ENCODE assay signal across 21 cellular contexts in the genomic region with DNA sequence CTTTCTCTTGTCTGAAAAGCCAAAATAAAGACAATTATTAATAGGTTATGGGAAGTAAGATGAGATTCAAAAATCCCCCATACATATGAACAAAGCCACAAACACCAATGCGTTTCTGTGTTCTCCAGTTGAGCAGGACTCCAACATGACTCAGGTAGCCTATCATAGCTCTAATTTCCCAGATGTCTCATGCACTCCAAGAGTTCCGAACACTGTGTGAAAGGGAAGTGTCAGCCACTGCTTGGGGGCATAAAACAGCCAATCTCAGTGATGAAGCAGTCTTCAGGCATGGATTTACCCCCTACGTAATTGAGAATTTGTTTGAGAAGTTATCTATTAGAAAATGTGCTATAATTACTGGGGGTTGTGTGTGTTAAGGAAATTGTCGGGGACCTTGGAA.
A peak's percentile ranks its signal among the peaks of the same experiment; 100 is the strongest.
DNase-seq lines count a peak whose midpoint lies in the region; ATAC-seq and TF ChIP-seq lines count a peak whose summit lies in the region.
"Had no signal": no experiment of that assay in that cellular context is flagged by ENCODE, and none has a peak within 500 bp of the region (broad histone marks: within the 10 kb centered on the region; RNA-seq: fewer than 3 reads in every experiment).

No MANE protein-coding gene starts in this region.

- H3K4me3 Mint-ChIP-seq in chondrocyte (ENCODE audit: unreplicated experiment) (no peak overlapping the region), type B pancreatic cell (no peak overlapping the region)
- H3K4me3 Mint-ChIP-seq: activated T-helper 17 cell treated with anti-CD3 and anti-CD28 coated beads, Interleukin-2, amount 50 U/mL, for 72 hours; CD4-positive, alpha-beta memory T cell had no signal

- TF ChIP-seq POLR2A in GM18505 (IDR thresholded peaks at IDR 0.05; ENCODE audit: borderline replicate concordance, extremely low read depth, insufficient read depth, insufficient read length): no peak
- TF ChIP-seq POLR2A in right lobe of liver (IDR thresholded peaks at IDR 0.05): no peak

- H3K36me3 Mint-ChIP-seq in chondrocyte (ENCODE audit: low read depth) (peaks cover 1% of the 10 kb centered on the region), type B pancreatic cell (peaks cover 3% of the 10 kb centered on the region)
- H3K36me3 Mint-ChIP-seq: CD4-positive, alpha-beta memory T cell had no signal

- no peak overlapping the region for H3K27ac ChIP-seq in right lobe of liver
- H3K27ac ChIP-seq: KMS-11 had no signal

- no peak overlapping the region for H3K4me3 ChIP-seq in right lobe of liver
- H3K4me3 ChIP-seq: tibial artery had no signal

- H3K4me1 Mint-ChIP-seq in chondrocyte (ENCODE audit: low read depth) (peaks cover 70% of the 10 kb centered on the region), type B pancreatic cell (ENCODE audit: unreplicated experiment) (peaks cover 17% of the 10 kb centered on the region)
- H3K4me1 Mint-ChIP-seq: activated T-helper 17 cell treated with anti-CD3 and anti-CD28 coated beads, Interleukin-2, amount 50 U/mL, for 72 hours; CD4-positive, alpha-beta memory T cell had no signal

- H3K9me3 Mint-ChIP-seq in chondrocyte (ENCODE audit: low read depth) (no peaks in the 10 kb centered on the region), type B pancreatic cell (peaks cover 5% of the 10 kb centered on the region)
- H3K9me3 Mint-ChIP-seq: activated T-helper 17 cell treated with anti-CD3 and anti-CD28 coated beads, Interleukin-2, amount 50 U/mL, for 72 hours had no signal

- no peak for TF ChIP-seq CTCF in chondrocyte (IDR thresholded peaks at IDR 0.05)
- no peak for TF ChIP-seq CTCF in type B pancreatic cell (conservative IDR thresholded peaks at IDR 0.05)
- TF ChIP-seq CTCF in right lobe of liver (IDR thresholded peaks at IDR 0.05): no peak

- DNase-seq in EL (peak; percentile 13), chondrocyte (ENCODE audit: low spot score) (no peak), type B pancreatic cell (ENCODE audit: extremely low spot score, unreplicated experiment) (no peak), NCI-H1694 treated with DMSO at 0.1 percent for 48 hours (lab: John Stamatoyannopoulos, UW) (no peak), right lobe of liver (no peak)
- DNase-seq: ACHN; activated CD4-positive, alpha-beta T cell treated with anti-CD3 and anti-CD28 coated beads, Interleukin-2, amount 50 U/mL, for 48 hours; anterior cingulate cortex; CD4-positive, alpha-beta memory T cell; cortex of kidney; NCI-H1417; NCI-H446 treated with DMSO at 0.1 percent for 48 hours; stimulated activated CD4-positive, alpha-beta T cell treated with anti-CD3 and anti-CD28 coated beads, Interleukin-2, amount 100 ng/mL, for 48 hours; stimulated activated CD8-positive, alpha-beta memory T cell treated with anti-CD3 and anti-CD28 coated beads, Interleukin-4, amount 100 ng/mL, for 48 hours; tibial artery had no signal

- H3K4me1 ChIP-seq in right lobe of liver: no peaks in the 10 kb centered on the region

- H3K27me3 Mint-ChIP-seq in chondrocyte (ENCODE audit: low read depth) (no peaks in the 10 kb centered on the region), type B pancreatic cell (no peaks in the 10 kb centered on the region)
- H3K27me3 Mint-ChIP-seq: activated T-helper 17 cell treated with anti-CD3 and anti-CD28 coated beads, Interleukin-2, amount 50 U/mL, for 72 hours had no signal

- H3K36me3 ChIP-seq in right lobe of liver: no peaks in the 10 kb centered on the region
- H3K36me3 ChIP-seq: tibial artery had no signal

- 71% methylated on average over 4 of the region's 4 CpGs for WGBS in right lobe of liver (ENCODE audit: insufficient coverage, low coverage, low lambda C conversion rate, missing lambda C conversion rate)

- H3K9me3 ChIP-seq in right lobe of liver: no peaks in the 10 kb centered on the region
- H3K9me3 ChIP-seq: tibial artery had no signal

- H3K27ac Mint-ChIP-seq in chondrocyte (ENCODE audit: unreplicated experiment) (peak overlapping the region; percentile 15), type B pancreatic cell (no peak overlapping the region)
- H3K27ac Mint-ChIP-seq: activated T-helper 17 cell treated with anti-CD3 and anti-CD28 coated beads, Interleukin-2, amount 50 U/mL, for 72 hours; CD4-positive, alpha-beta memory T cell had no signal

- ATAC-seq in GM19463 (IDR thresholded peaks at IDR 0.05; ENCODE audit: unreplicated experiment) (peak; percentile 41), HG02938 (IDR thresholded peaks at IDR 0.05; ENCODE audit: unreplicated experiment) (peak; percentile 47), GM18505 (IDR thresholded peaks at IDR 0.05; ENCODE audit: unreplicated experiment) (no peak), right lobe of liver (no peak)
- ATAC-seq: activated T-helper 17 cell treated with anti-CD3 and anti-CD28 coated beads, Interleukin-2, amount 50 U/mL, for 72 hours; sciatic nerve had no signal

- H3K27me3 ChIP-seq in right lobe of liver: no peaks in the 10 kb centered on the region
- H3K27me3 ChIP-seq: tibial artery had no signal

- intact Hi-C loops in right lobe of liver (cut with DNase I): no loop called here

Comparison
In these comparisons a context has a peak if more than half of its experiments do, and no peak if none do; other contexts are left out.
1. ATAC-seq: peak in GM19463 (single experiment) and HG02938 (single experiment); none in GM18505 (single experiment) and right lobe of liver (0 of 4).